ENCODE assay signal across 1 cellular context in genomic region chr12:64625243-64626077, GRCh38.
TF ChIP-seq lines count a peak whose summit lies in the region.

No MANE protein-coding gene starts in this region.

TF ChIP-seq in K562, 482 proteins besides CTCF, POLR2A, EP300 and RAD21 (continued from another document):
- TF ChIP-seq ZBTB40 (IDR thresholded peaks at IDR 0.05): peak; percentile 46; the same call in 1 of the 2 replicates
- no peak for TF ChIP-seq ZBTB40 (CRISPR knock-in tag; IDR thresholded peaks at IDR 0.05)
- no peak for TF ChIP-seq C11orf30 (IDR thresholded peaks at IDR 0.05; ENCODE audit: low read depth)
- TF ChIP-seq ZNF12 (CRISPR knock-in tag; IDR thresholded peaks at IDR 0.05): no peak
- peak; percentile 27; the same call in 1 of the 2 replicates for TF ChIP-seq DIDO1 (tag; IDR thresholded peaks at IDR 0.05; ENCODE audit: low read depth)
- TF ChIP-seq ARHGAP35 (IDR thresholded peaks at IDR 0.05; ENCODE audit: partially characterized antibody): no peak
- TF ChIP-seq ATF1 (CRISPR knock-in tag; IDR thresholded peaks at IDR 0.05): no peak
- TF ChIP-seq ATF1 (tag; IDR thresholded peaks at IDR 0.05): peak; percentile 54; the same call in 1 of the 2 replicates
- TF ChIP-seq RBM17 (IDR thresholded peaks at IDR 0.05; ENCODE audit: borderline replicate concordance, low read depth, low read length): no peak
- TF ChIP-seq ZNF280B (CRISPR knock-in tag; IDR thresholded peaks at IDR 0.05): no peak
- TF ChIP-seq ATF2 (CRISPR knock-in tag; IDR thresholded peaks at IDR 0.05): no peak
- TF ChIP-seq ZNF644 (tag; IDR thresholded peaks at IDR 0.05; ENCODE audit: low read depth): peak; percentile 40; the same call in 1 of the 2 replicates
- TF ChIP-seq BRF2 (IDR thresholded peaks at IDR 0.05; ENCODE audit: borderline replicate concordance, insufficient read depth, insufficient read length): no peak
- 0 out of 2 replicates have a peak, but pooled peaks have one; percentile 46 for TF ChIP-seq ZEB2 (IDR thresholded peaks at IDR 0.05)
- TF ChIP-seq AFF1 (IDR thresholded peaks at IDR 0.05; ENCODE audit: low read depth in 1 of 2, partially characterized antibody in 2 of 2): peak; percentile 19 to 65
- TF ChIP-seq ARID2 (IDR thresholded peaks at IDR 0.05): no peak
- TF ChIP-seq NFXL1 (CRISPR knock-in tag; IDR thresholded peaks at IDR 0.05): no peak
- no peak for TF ChIP-seq MAFF (IDR thresholded peaks at IDR 0.05; ENCODE audit: low read length)
- TF ChIP-seq SAP30 (IDR thresholded peaks at IDR 0.05; ENCODE audit: borderline replicate concordance, insufficient read depth, low read depth, low read length, poor library complexity, severe bottlenecking): no peak
